Comparison of ENCODE assay signal across 18 cellular contexts in genomic region chr22:24359452-24360120, GRCh38.
DNase-seq lines count a peak whose midpoint lies in the region; ATAC-seq, FAIRE-seq and TF ChIP-seq lines count a peak whose summit lies in the region.
"Had no signal": no experiment of that assay in that cellular context is flagged by ENCODE, and none has a peak within 500 bp of the region (broad histone marks: within the 10 kb centered on the region; RNA-seq: fewer than 3 reads in every experiment).

No MANE protein-coding gene starts in this region.

- H3K4me1 ChIP-seq in Loucy (ENCODE audit: insufficient read depth, low read length, poor library complexity, severe bottlenecking), result peaks cover 25% of the 10 kb centered on the region
- H3K4me1 ChIP-seq in endothelial cell of umbilical vein (ENCODE audit: control insufficient read depth, extremely low read depth, insufficient read depth, low read length), result peaks cover 26% of the 10 kb centered on the region

- H3K9me1 ChIP-seq in endothelial cell of umbilical vein (replicated peaks; ENCODE audit: control insufficient read depth, extremely low read depth, insufficient read depth, low read length), result no peaks in the 10 kb centered on the region

- H3K36me3 ChIP-seq in Loucy (ENCODE audit: insufficient read depth, low read length) (peaks cover 64% of the 10 kb centered on the region), endothelial cell of umbilical vein (ENCODE audit: control insufficient read depth in 2 of 2, extremely low read depth in 1 of 2, insufficient read depth in 2 of 2, low read length in 2 of 2) (peaks cover 5 to 9% of the 10 kb centered on the region in 2 experiments)

- TF ChIP-seq POLR2A in endothelial cell of umbilical vein (IDR thresholded peaks at IDR 0.05; ENCODE audit: low read depth, low read length), result no peak

- H3K36me3 Mint-ChIP-seq in nephron (ENCODE audit: low read depth), result peaks cover 67% of the 10 kb centered on the region

- dilution Hi-C loops in endothelial cell of umbilical vein (cut with MboI; ENCODE audit: extremely low pct_ligation_motif_present, low sequenced_read_pairs), result no loop called here

- H3K4me3 Mint-ChIP-seq in nephron, result no peak overlapping the region

- H2AFZ ChIP-seq in Loucy (ENCODE audit: low read length) (no peak overlapping the region), endothelial cell of umbilical vein (ENCODE audit: low read depth, low read length) (no peak overlapping the region)

- H4K20me1 ChIP-seq in Loucy (ENCODE audit: insufficient read depth, low read length, poor library complexity, severe bottlenecking) (no peaks in the 10 kb centered on the region), endothelial cell of umbilical vein (replicated peaks; ENCODE audit: control insufficient read depth, extremely low read depth, insufficient read depth, low read length) (no peaks in the 10 kb centered on the region)

- CTCF ChIA-PET in endothelial cell of umbilical vein (lab: Charles Lee), result interaction anchor here (0.7 to 1.6 kb wide), 5 partner anchors 32 to 167 kb away, joined by 3 to 6 read pairs (median 3); no protein-coding TSS in a partner anchor

- H3K79me2 ChIP-seq in Loucy (ENCODE audit: insufficient read depth, low read length) (0 out of 2 replicates have a peak, but pooled peaks cover 10% of the 10 kb centered on the region), endothelial cell of umbilical vein (ENCODE audit: control insufficient read depth, insufficient read depth, low read length) (peaks cover 2% of the 10 kb centered on the region)

- H3K27ac ChIP-seq in endothelial cell of umbilical vein (ENCODE audit: insufficient read depth, low read depth, low read length), result peak overlapping the region; percentile 60
- H3K27ac ChIP-seq: epithelial cell of prostate had no signal

- H3K4me3 ChIP-seq in Loucy (ENCODE audit: low read length, poor library complexity, severe bottlenecking) (no peak overlapping the region), endothelial cell of umbilical vein (replicated peaks in 1 of 3; ENCODE audit: insufficient read depth in 1 of 3, low read depth in 1 of 3, low read length in 3 of 3) (no peak overlapping the region)

- H3F3A ChIP-seq in Loucy (ENCODE audit: low read depth), result no peaks in the 10 kb centered on the region

- peak; percentile 78 for FAIRE-seq in endothelial cell of umbilical vein (lab: Jason Lieb, UNC)

- H3K9me3 ChIP-seq in Loucy (ENCODE audit: insufficient read depth, low read depth, low read length) (no peaks in the 10 kb centered on the region), endothelial cell of umbilical vein (replicated peaks; ENCODE audit: control insufficient read depth, insufficient read depth, low read length) (no peaks in the 10 kb centered on the region)
- H3K9me3 ChIP-seq: BE2C had no signal

- POLR2A ChIA-PET in endothelial cell of umbilical vein (lab: Charles Lee), result no interaction called here

- intact Hi-C loops in endothelial cell of umbilical vein (cut with micrococcal nuclease), result loop anchor here (5.0 kb wide), 1 partner anchor 43 kb away; no protein-coding TSS in a partner anchor

- no TSS peak for BruUV-seq in endothelial cell of umbilical vein (replicated peaks; lab: Mats Ljungman, UMichigan)

- peak overlapping the region in 2 of 3 experiments; percentile 5 to 76 for H3K27ac Mint-ChIP-seq in nephron

- no peaks in the 10 kb centered on the region for H3K9me3 Mint-ChIP-seq in nephron

- H3K27me3 ChIP-seq in Loucy (ENCODE audit: insufficient read depth, low read length, poor library complexity, severe bottlenecking) (no peaks in the 10 kb centered on the region), endothelial cell of umbilical vein (ENCODE audit: control insufficient read depth in 2 of 2, insufficient read depth in 2 of 2, low read length in 2 of 2) (no peaks in the 10 kb centered on the region)
- H3K27me3 ChIP-seq: BE2C had no signal

- peak overlapping the region; percentile 2 for H3K9ac ChIP-seq in Loucy (ENCODE audit: low read depth, low read length, poor library complexity, severe bottlenecking)
- peak overlapping the region; percentile 8 for H3K9ac ChIP-seq in endothelial cell of umbilical vein (replicated peaks; ENCODE audit: extremely low read depth, insufficient read depth, low read length)

- TF ChIP-seq CTCF in Loucy (conservative IDR thresholded peaks at IDR 0.05; ENCODE audit: low read length) (no peak), endothelial cell of umbilical vein (IDR thresholded peaks at IDR 0.05; ENCODE audit: extremely low read depth in 1 of 2, insufficient read depth in 1 of 2, low read depth in 1 of 2, low read length in 2 of 2) (no peak), nephron (IDR thresholded peaks at IDR 0.05; ENCODE audit: unreplicated experiment in 3 of 3) (no peak)

- H3K4me2 ChIP-seq in Loucy (ENCODE audit: low read depth, low read length, poor library complexity, severe bottlenecking) (no peak overlapping the region), endothelial cell of umbilical vein (ENCODE audit: insufficient read depth, low read length) (peak overlapping the region; percentile 61)

- H3K27me3 Mint-ChIP-seq in nephron (ENCODE audit: low read depth), result no peaks in the 10 kb centered on the region

- no peaks in the 10 kb centered on the region for H3K9me2 ChIP-seq in Loucy (replicated peaks; ENCODE audit: low read depth, low read length)

- ATAC-seq in HG03457 (IDR thresholded peaks at IDR 0.05; ENCODE audit: unreplicated experiment), result no peak

- peak; percentile 14 for DNase-seq in NCI-H524 treated with DMSO at 0.1 percent for 48 hours (lab: John Stamatoyannopoulos, UW)
- no peak for DNase-seq in NCI-H524 (lab: John Stamatoyannopoulos, UW)
- peak; percentile 91 for DNase-seq in endothelial cell of umbilical vein (ENCODE audit: low read depth, low spot score)
- no peak for DNase-seq in H4 (ENCODE audit: low spot score)
- DNase-seq in HT-29 (ENCODE audit: low spot score), result no peak
- DNase-seq: 8988T; activated CD4-positive, CD25-positive, alpha-beta regulatory T cell; activated gamma-delta T cell; BE2C; KG1; NCI-H2029 treated with DMSO at 0.1 percent for 48 hours; NCI-H446 treated with DMSO at 0.1 percent for 48 hours; SHP77; T-helper 1 cell had no signal

- peaks cover 5% of the 10 kb centered on the region for H3K4me1 Mint-ChIP-seq in nephron

TF ChIP-seq in endothelial cell of umbilical vein, 7 proteins besides CTCF, POLR2A, EP300 and RAD21:
- TF ChIP-seq EZH2 (IDR thresholded peaks at IDR 0.05; ENCODE audit: borderline replicate concordance, low read depth, low read length, severe bottlenecking) (no peak), GATA2 (IDR thresholded peaks at IDR 0.05; ENCODE audit: insufficient read depth, insufficient read length, low read depth, low read length) (peak; percentile 65)
TF ChIP-seq in endothelial cell of umbilical vein: peak in this region for 1.

Comparison
In these comparisons a context has a peak if more than half of its experiments do, and no peak if none do; other contexts are left out.
1. DNase-seq: peak in NCI-H524 treated with DMSO at 0.1 percent for 48 hours (single experiment) and endothelial cell of umbilical vein (single experiment); none in NCI-H524 (0 of 2), H4 (single experiment) and HT-29 (single experiment).